Comparison of ENCODE assay signal across 27 cellular contexts in the genomic region with DNA sequence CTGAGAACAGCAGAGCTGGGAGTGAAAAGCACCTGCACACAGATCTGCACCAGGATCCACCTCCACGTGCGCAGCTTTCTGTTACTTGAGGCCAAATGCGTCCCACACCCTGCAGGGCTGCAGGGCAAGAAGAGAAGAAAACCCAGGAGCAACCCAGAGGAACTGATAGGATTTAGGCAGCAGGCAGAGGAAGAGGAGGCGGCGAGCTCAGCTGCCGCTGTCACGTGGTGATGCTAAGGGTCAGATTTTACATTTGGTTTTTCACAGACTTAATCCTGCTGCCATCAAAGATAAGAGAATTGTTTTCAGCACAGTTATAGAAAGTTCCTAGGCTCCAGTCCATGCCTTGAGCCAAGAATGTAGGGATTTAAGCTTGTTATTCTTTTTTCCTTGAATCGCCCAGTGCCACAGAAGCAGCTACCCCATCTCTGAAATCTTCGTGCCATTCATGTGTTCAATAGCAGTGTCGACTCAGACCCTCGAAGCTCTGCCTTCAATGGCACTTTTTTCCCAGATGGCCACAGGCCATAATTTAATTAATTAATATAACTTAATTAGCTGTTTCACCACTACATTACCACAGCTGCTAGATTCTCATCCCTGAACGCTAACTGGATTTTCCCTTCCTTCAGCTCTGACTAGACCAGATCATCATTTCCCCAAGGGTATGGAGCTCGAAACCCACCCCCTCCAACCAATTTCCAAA.
"Had no signal": no experiment of that assay in that cellular context is flagged by ENCODE, and none has a peak within 500 bp of the region (broad histone marks: within the 10 kb centered on the region; RNA-seq: fewer than 3 reads in every experiment).

No MANE protein-coding gene starts in this region.

- H3K27me3 ChIP-seq: colonic mucosa, gastrocnemius medialis, heart left ventricle, right lobe of liver, upper lobe of left lung, vagina had no signal

- H3K27ac Mint-ChIP-seq: activated CD8-positive, alpha-beta T cell treated with anti-CD3 and anti-CD28 coated beads for 36 hours; activated naive CD8-positive, alpha-beta T cell; mesothelial cell of epicardium; WTC11 had no signal

- H3K9me3 ChIP-seq: colonic mucosa, gastrocnemius medialis, heart left ventricle, right lobe of liver, upper lobe of left lung, vagina had no signal

- H3K4me3 Mint-ChIP-seq: activated CD8-positive, alpha-beta T cell treated with anti-CD3 and anti-CD28 coated beads for 36 hours; activated naive CD8-positive, alpha-beta T cell; immature natural killer cell; mesothelial cell of epicardium; naive B cell; stimulated activated memory B cell treated with anti-CD40 and anti-IgM and Interleukin-4, amounts not matched to agents 10 μg/mL and 1 μg/mL and 100 μg/mL, for 72 hours; stimulated activated naive CD8-positive, alpha-beta T cell treated with anti-CD3 and anti-CD28 coated beads, Interleukin-15, amount 100 ng/mL, for 72 hours; WTC11 had no signal

- DNase-seq: activated CD4-positive, alpha-beta T cell treated with anti-CD3 and anti-CD28 coated beads, Interleukin-2, amount 50 U/mL, for 1 hour; activated CD8-positive, alpha-beta T cell treated with anti-CD3 and anti-CD28 coated beads for 36 hours; activated naive CD4-positive, alpha-beta T cell treated with Interleukin-2 at 50 U/mL for 16 hours; activated T-cell treated with anti-CD3 and anti-CD28 coated beads, Interleukin-2, amount 50 U/mL, for 48 hours; anterior cingulate cortex; cerebellar nuclear complex; colonic mucosa; effector CD8-positive, alpha-beta T cell; gastrocnemius medialis; heart left ventricle; hypothalamus; immature natural killer cell; naive B cell; right lobe of liver; stimulated activated CD4-positive, alpha-beta T cell treated with anti-CD3 and anti-CD28 coated beads, Interleukin-4, amount 100 ng/mL, for 4 hours; stimulated activated CD8-positive, alpha-beta memory T cell treated with anti-CD3 and anti-CD28 coated beads, Interleukin-4, amount 100 ng/mL, for 48 hours; stimulated activated naive CD8-positive, alpha-beta T cell treated with anti-CD3 and anti-CD28 coated beads, Interleukin-15, amount 100 ng/mL, for 72 hours; substantia nigra; T-helper 2 cell; upper lobe of left lung had no signal

- H3K27ac ChIP-seq: colonic mucosa, gastrocnemius medialis, heart left ventricle, right lobe of liver, skin epidermis, upper lobe of left lung, vagina had no signal

- H3K27me3 Mint-ChIP-seq: activated CD8-positive, alpha-beta T cell treated with anti-CD3 and anti-CD28 coated beads for 36 hours; activated naive CD8-positive, alpha-beta T cell; naive B cell; stimulated activated memory B cell treated with anti-CD40 and anti-IgM and Interleukin-4, amounts not matched to agents 10 μg/mL and 1 μg/mL and 100 μg/mL, for 72 hours; stimulated activated naive CD8-positive, alpha-beta T cell treated with anti-CD3 and anti-CD28 coated beads, Interleukin-15, amount 100 ng/mL, for 72 hours had no signal

- H3K36me3 Mint-ChIP-seq: activated naive CD8-positive, alpha-beta T cell; naive B cell; stimulated activated memory B cell treated with anti-CD40 and anti-IgM and Interleukin-4, amounts not matched to agents 10 μg/mL and 1 μg/mL and 100 μg/mL, for 72 hours had no signal

- H3K4me1 ChIP-seq: colonic mucosa, vagina had no signal

- H3K9me3 Mint-ChIP-seq: activated CD8-positive, alpha-beta T cell treated with anti-CD3 and anti-CD28 coated beads for 36 hours; immature natural killer cell; stimulated activated naive CD8-positive, alpha-beta T cell treated with anti-CD3 and anti-CD28 coated beads, Interleukin-15, amount 100 ng/mL, for 72 hours had no signal

- H3K36me3 ChIP-seq: colonic mucosa, gastrocnemius medialis, heart left ventricle, right lobe of liver, upper lobe of left lung, vagina had no signal

- ATAC-seq: activated CD8-positive, alpha-beta T cell treated with anti-CD3 and anti-CD28 coated beads for 36 hours; gastrocnemius medialis; heart left ventricle; right lobe of liver; stimulated activated memory B cell treated with anti-CD40 and anti-IgM and Interleukin-4, amounts not matched to agents 10 μg/mL and 1 μg/mL and 100 μg/mL, for 72 hours; stimulated activated naive CD8-positive, alpha-beta T cell treated with anti-CD3 and anti-CD28 coated beads, Interleukin-15, amount 100 ng/mL, for 72 hours; WTC11 had no signal

- FAIRE-seq: endometrium had no signal

- H3K4me3 ChIP-seq: colonic mucosa, gastrocnemius medialis, heart left ventricle, right lobe of liver, skin epidermis, upper lobe of left lung, vagina had no signal

- H3K4me1 Mint-ChIP-seq: immature natural killer cell had no signal
